In the genomic region with DNA sequence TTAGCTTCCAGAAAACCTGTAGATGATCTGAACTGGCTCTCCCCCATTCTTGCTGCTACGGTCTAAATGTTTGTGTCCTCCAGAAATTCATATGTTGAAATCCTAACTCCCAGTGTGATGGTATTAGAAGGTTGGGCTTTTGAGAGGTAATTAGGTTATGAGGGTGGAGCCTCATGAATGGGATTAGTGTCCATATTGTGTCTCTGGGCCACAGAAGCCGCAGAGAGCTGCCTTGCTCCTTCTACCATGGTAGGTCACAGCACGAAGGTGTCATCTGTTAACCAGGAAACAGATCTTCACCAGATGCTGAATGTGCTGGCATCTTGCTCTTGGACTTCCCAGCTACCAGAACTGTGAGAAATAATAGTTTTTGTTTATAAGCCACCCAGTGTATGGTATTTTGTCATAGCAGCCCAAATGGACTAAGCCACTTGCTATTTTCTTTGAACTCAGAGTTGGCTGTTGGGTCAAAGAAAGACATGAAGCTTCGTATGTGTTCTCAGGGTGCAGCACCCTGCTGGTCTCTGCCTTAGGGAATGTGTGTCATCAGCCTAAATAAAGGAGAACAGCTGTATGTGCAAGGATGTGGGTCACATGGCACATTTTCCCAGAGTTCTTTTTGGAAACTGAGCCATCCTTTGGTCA, we compare ENCODE assay signal across 15 cellular contexts.
DNase-seq lines count a peak whose midpoint lies in the region; ATAC-seq and TF ChIP-seq lines count a peak whose summit lies in the region.
"Had no signal": no experiment of that assay in that cellular context is flagged by ENCODE, and none has a peak within 500 bp of the region (broad histone marks: within the 10 kb centered on the region; RNA-seq: fewer than 3 reads in every experiment).

No MANE protein-coding gene starts in this region.

- no peaks in the 10 kb centered on the region for H3K4me1 ChIP-seq in CD8-positive, alpha-beta memory T cell (ENCODE audit: insufficient read depth, low read length)
- H3K4me1 ChIP-seq: testis had no signal

- no peak for TF ChIP-seq CTCF in Calu3 (IDR thresholded peaks at IDR 0.05; ENCODE audit: unreplicated experiment)

- H3K27me3 Mint-ChIP-seq in Calu3 (ENCODE audit: unreplicated experiment): no peaks in the 10 kb centered on the region
- peaks cover 0 to 4% of the 10 kb centered on the region in 2 donors for H3K27me3 Mint-ChIP-seq in CD8-positive, alpha-beta memory T cell
- H3K27me3 Mint-ChIP-seq: dendritic cell treated with granulocyte-macrophage colony-stimulating factor and Interleukin-4, amounts not matched to agents 40 ng/mL and 50 ng/mL, for 4 days; T-cell had no signal

- BruUV-seq in Calu3 (replicated peaks; lab: Mats Ljungman, UMichigan): no TSS peak

- H3K36me3 Mint-ChIP-seq in Calu3 (ENCODE audit: insufficient read depth, unreplicated experiment): peaks cover 12% of the 10 kb centered on the region
- no peaks in the 10 kb centered on the region for H3K36me3 Mint-ChIP-seq in CD8-positive, alpha-beta memory T cell
- H3K36me3 Mint-ChIP-seq: naive thymus-derived CD8-positive, alpha-beta T cell; T-cell had no signal

- H3K27ac ChIP-seq in CD8-positive, alpha-beta memory T cell (ENCODE audit: low read depth, low read length): no peak overlapping the region
- H3K27ac ChIP-seq: testis had no signal

- peak overlapping the region; percentile 37 for H3K4me3 Mint-ChIP-seq in Calu3 (ENCODE audit: low read depth, unreplicated experiment)
- H3K4me3 Mint-ChIP-seq in CD8-positive, alpha-beta memory T cell: no peak overlapping the region
- H3K4me3 Mint-ChIP-seq: dendritic cell treated with granulocyte-macrophage colony-stimulating factor and Interleukin-4, amounts not matched to agents 40 ng/mL and 50 ng/mL, for 4 days; naive thymus-derived CD8-positive, alpha-beta T cell; T-cell had no signal

- CTCF ChIA-PET in Calu3 (lab: Charles Lee): interaction anchor here (0.6 to 3.1 kb wide), 8 partner anchors 9 to 533 kb away, joined by 3 to 21 read pairs (median 8); no protein-coding TSS in a partner anchor
- CTCF ChIA-PET in CD8-positive, alpha-beta memory T cell (lab: Charles Lee): no interaction called here

- intact Hi-C loops in Calu3 (cut with micrococcal nuclease; ENCODE audit: unreplicated experiment): loop anchor here (1.0 to 10.0 kb wide), 7 partner anchors 80 to 546 kb away; no protein-coding TSS in a partner anchor

- no peaks in the 10 kb centered on the region for H3K36me3 ChIP-seq in CD8-positive, alpha-beta memory T cell (ENCODE audit: insufficient read depth, low read length)

- DNase-seq in Calu3: no peak
- peak; percentile 28 for DNase-seq in NCI-H82 treated with DMSO at 0.1 percent for 48 hours (lab: John Stamatoyannopoulos, UW; ENCODE audit: unreplicated experiment)
- DNase-seq in myocyte (ENCODE audit: low read depth): peak; percentile 17
- DNase-seq in NCI-H1417 treated with DMSO at 0.1 percent for 48 hours (lab: John Stamatoyannopoulos, UW): no peak
- DNase-seq in NCI-H187 treated with DMSO at 0.1 percent for 48 hours (lab: John Stamatoyannopoulos, UW): no peak
- DNase-seq in CD8-positive, alpha-beta memory T cell: no peak
- DNase-seq: activated naive CD4-positive, alpha-beta T cell; Karpas-422; naive thymus-derived CD8-positive, alpha-beta T cell; stimulated activated CD4-positive, alpha-beta T cell treated with anti-CD3 and anti-CD28 coated beads, Interleukin-1b, Interleukin-23, amount 100 ng/mL, for 48 hours; T-cell had no signal

- H3K27ac Mint-ChIP-seq in Calu3 (ENCODE audit: unreplicated experiment): peak overlapping the region; percentile 91
- H3K27ac Mint-ChIP-seq in CD8-positive, alpha-beta memory T cell: no peak overlapping the region
- H3K27ac Mint-ChIP-seq: dendritic cell treated with granulocyte-macrophage colony-stimulating factor and Interleukin-4, amounts not matched to agents 40 ng/mL and 50 ng/mL, for 4 days; T-cell had no signal

- no peaks in the 10 kb centered on the region for H3K9me3 ChIP-seq in CD8-positive, alpha-beta memory T cell (ENCODE audit: low read length)
- H3K9me3 ChIP-seq: testis had no signal

- H3K4me1 Mint-ChIP-seq in Calu3 (ENCODE audit: low read depth, unreplicated experiment): peaks cover 75% of the 10 kb centered on the region
- peaks cover 0 to 7% (median 5%) of the 10 kb centered on the region in 3 donors for H3K4me1 Mint-ChIP-seq in CD8-positive, alpha-beta memory T cell
- H3K4me1 Mint-ChIP-seq: naive thymus-derived CD8-positive, alpha-beta T cell had no signal

- POLR2A ChIA-PET in CD8-positive, alpha-beta memory T cell (lab: Charles Lee): no interaction called here

- no peak overlapping the region for H3K4me3 ChIP-seq in CD8-positive, alpha-beta memory T cell (ENCODE audit: low read length)
- H3K4me3 ChIP-seq: testis had no signal

- H3K27me3 ChIP-seq in CD8-positive, alpha-beta memory T cell (ENCODE audit: insufficient read depth, low read length, poor library complexity, severe bottlenecking): no peaks in the 10 kb centered on the region
- H3K27me3 ChIP-seq: testis had no signal

- ATAC-seq in esophagus mucosa: peak; percentile 76
- ATAC-seq in GM21737 (IDR thresholded peaks at IDR 0.05; ENCODE audit: unreplicated experiment): no peak
- ATAC-seq: naive thymus-derived CD8-positive, alpha-beta T cell; T-cell had no signal

- H3K9me3 Mint-ChIP-seq in Calu3 (ENCODE audit: low read depth, unreplicated experiment): peaks cover 2% of the 10 kb centered on the region
- no peaks in the 10 kb centered on the region for H3K9me3 Mint-ChIP-seq in CD8-positive, alpha-beta memory T cell
- H3K9me3 Mint-ChIP-seq: dendritic cell treated with granulocyte-macrophage colony-stimulating factor and Interleukin-4, amounts not matched to agents 40 ng/mL and 50 ng/mL, for 4 days; naive thymus-derived CD8-positive, alpha-beta T cell; T-cell had no signal

Comparison
In these comparisons a context has a peak if more than half of its experiments do, and no peak if none do; other contexts are left out.
1. DNase-seq: peak in NCI-H82 treated with DMSO at 0.1 percent for 48 hours (single experiment) and myocyte (single experiment); none in Calu3 (single experiment), NCI-H1417 treated with DMSO at 0.1 percent for 48 hours (single experiment), NCI-H187 treated with DMSO at 0.1 percent for 48 hours (single experiment) and CD8-positive, alpha-beta memory T cell (0 of 5).